ENCODE assay signal across 1 cellular context in genomic region chr16:73063854-73064226, GRCh38.
TF ChIP-seq lines count a peak whose summit lies in the region.

No MANE protein-coding gene starts in this region.

TF ChIP-seq in liver, 16 proteins besides CTCF, POLR2A, EP300 and RAD21 (continued from another document):
- TF ChIP-seq, protein P1, sequence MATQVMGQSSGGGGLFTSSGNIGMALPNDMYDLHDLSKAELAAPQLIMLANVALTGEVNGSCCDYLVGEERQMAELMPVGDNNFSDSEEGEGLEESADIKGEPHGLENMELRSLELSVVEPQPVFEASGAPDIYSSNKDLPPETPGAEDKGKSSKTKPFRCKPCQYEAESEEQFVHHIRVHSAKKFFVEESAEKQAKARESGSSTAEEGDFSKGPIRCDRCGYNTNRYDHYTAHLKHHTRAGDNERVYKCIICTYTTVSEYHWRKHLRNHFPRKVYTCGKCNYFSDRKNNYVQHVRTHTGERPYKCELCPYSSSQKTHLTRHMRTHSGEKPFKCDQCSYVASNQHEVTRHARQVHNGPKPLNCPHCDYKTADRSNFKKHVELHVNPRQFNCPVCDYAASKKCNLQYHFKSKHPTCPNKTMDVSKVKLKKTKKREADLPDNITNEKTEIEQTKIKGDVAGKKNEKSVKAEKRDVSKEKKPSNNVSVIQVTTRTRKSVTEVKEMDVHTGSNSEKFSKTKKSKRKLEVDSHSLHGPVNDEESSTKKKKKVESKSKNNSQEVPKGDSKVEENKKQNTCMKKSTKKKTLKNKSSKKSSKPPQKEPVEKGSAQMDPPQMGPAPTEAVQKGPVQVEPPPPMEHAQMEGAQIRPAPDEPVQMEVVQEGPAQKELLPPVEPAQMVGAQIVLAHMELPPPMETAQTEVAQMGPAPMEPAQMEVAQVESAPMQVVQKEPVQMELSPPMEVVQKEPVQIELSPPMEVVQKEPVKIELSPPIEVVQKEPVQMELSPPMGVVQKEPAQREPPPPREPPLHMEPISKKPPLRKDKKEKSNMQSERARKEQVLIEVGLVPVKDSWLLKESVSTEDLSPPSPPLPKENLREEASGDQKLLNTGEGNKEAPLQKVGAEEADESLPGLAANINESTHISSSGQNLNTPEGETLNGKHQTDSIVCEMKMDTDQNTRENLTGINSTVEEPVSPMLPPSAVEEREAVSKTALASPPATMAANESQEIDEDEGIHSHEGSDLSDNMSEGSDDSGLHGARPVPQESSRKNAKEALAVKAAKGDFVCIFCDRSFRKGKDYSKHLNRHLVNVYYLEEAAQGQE (IDR thresholded peaks at IDR 0.05): no peak
- TF ChIP-seq ATF3 (IDR thresholded peaks at IDR 0.05): no peak
- TF ChIP-seq, protein P2, sequence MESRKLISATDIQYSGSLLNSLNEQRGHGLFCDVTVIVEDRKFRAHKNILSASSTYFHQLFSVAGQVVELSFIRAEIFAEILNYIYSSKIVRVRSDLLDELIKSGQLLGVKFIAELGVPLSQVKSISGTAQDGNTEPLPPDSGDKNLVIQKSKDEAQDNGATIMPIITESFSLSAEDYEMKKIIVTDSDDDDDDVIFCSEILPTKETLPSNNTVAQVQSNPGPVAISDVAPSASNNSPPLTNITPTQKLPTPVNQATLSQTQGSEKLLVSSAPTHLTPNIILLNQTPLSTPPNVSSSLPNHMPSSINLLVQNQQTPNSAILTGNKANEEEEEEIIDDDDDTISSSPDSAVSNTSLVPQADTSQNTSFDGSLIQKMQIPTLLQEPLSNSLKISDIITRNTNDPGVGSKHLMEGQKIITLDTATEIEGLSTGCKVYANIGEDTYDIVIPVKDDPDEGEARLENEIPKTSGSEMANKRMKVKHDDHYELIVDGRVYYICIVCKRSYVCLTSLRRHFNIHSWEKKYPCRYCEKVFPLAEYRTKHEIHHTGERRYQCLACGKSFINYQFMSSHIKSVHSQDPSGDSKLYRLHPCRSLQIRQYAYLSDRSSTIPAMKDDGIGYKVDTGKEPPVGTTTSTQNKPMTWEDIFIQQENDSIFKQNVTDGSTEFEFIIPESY (IDR thresholded peaks at IDR 0.05): no peak
